22 cellular contexts compared by ENCODE assay signal in genomic region chr7:137411446-137411845, GRCh38.
"Had no signal": no experiment of that assay in that cellular context is flagged by ENCODE, and none has a peak within 500 bp of the region (broad histone marks: within the 10 kb centered on the region; RNA-seq: fewer than 3 reads in every experiment).

No MANE protein-coding gene starts in this region.

- H3K27ac Mint-ChIP-seq: dendritic cell treated with granulocyte-macrophage colony-stimulating factor and Interleukin-4, amounts not matched to agents 40 ng/mL and 50 ng/mL, for 4 days; effector memory CD8-positive, alpha-beta T cell; endodermal cell; mesothelial cell of epicardium; naive B cell had no signal

- H3K9me3 Mint-ChIP-seq: dendritic cell treated with granulocyte-macrophage colony-stimulating factor and Interleukin-4, amounts not matched to agents 40 ng/mL and 50 ng/mL, for 4 days; effector memory CD8-positive, alpha-beta T cell; endodermal cell; mesothelial cell of epicardium had no signal

- H3K4me3 ChIP-seq: colonic mucosa, esophagus squamous epithelium, gastroesophageal sphincter, heart right ventricle, left lung, lower lobe of right lung, mucosa of descending colon had no signal

- H3K4me1 ChIP-seq: colonic mucosa, esophagus squamous epithelium, gastroesophageal sphincter, heart right ventricle, left lung, lower lobe of right lung had no signal

- H3K4me1 Mint-ChIP-seq: mesothelial cell of epicardium, naive B cell had no signal

- H3K36me3 Mint-ChIP-seq: mesothelial cell of epicardium, naive B cell had no signal

- H3K4me3 Mint-ChIP-seq: dendritic cell treated with granulocyte-macrophage colony-stimulating factor and Interleukin-4, amounts not matched to agents 40 ng/mL and 50 ng/mL, for 4 days; effector memory CD8-positive, alpha-beta T cell; endodermal cell; mesothelial cell of epicardium; naive B cell had no signal

- H3K36me3 ChIP-seq: colonic mucosa, esophagus squamous epithelium, gastroesophageal sphincter, heart right ventricle, left lung, lower lobe of right lung had no signal

- H3K27me3 ChIP-seq: colonic mucosa, esophagus squamous epithelium, gastroesophageal sphincter, heart right ventricle, left lung had no signal

- H3K27ac ChIP-seq: colonic mucosa, epithelial cell of prostate, esophagus squamous epithelium, gastroesophageal sphincter, heart right ventricle, left lung, lower lobe of right lung had no signal

- H3K9me3 ChIP-seq: colonic mucosa, esophagus squamous epithelium, gastroesophageal sphincter, heart right ventricle, left lung, lower lobe of right lung, mucosa of descending colon had no signal

- H3K27me3 Mint-ChIP-seq: dendritic cell treated with granulocyte-macrophage colony-stimulating factor and Interleukin-4, amounts not matched to agents 40 ng/mL and 50 ng/mL, for 4 days; effector memory CD8-positive, alpha-beta T cell; naive B cell had no signal

- DNase-seq: colonic mucosa; cortex of kidney; effector CD8-positive, alpha-beta T cell; effector memory CD8-positive, alpha-beta T cell; endodermal cell; erythroblast; esophagus squamous epithelium; foreskin fibroblast; head of caudate nucleus; heart right ventricle; hippocampal formation; left cardiac atrium; left lung; left ventricle myocardium superior; lower lobe of right lung; mesenchymal stem cell; mucosa of descending colon; naive B cell had no signal
